ENCODE assay signal across 8 cellular contexts in genomic region chr1:66271216-66271903, GRCh38.
DNase-seq lines count a peak whose midpoint lies in the region; ATAC-seq, FAIRE-seq and TF ChIP-seq lines count a peak whose summit lies in the region.

No MANE protein-coding gene starts in this region.

- peaks cover 87% of the 10 kb centered on the region for H3K4me1 Mint-ChIP-seq in HFFc6 (ENCODE audit: low read depth)

- H3K36me3 Mint-ChIP-seq in HFFc6 (ENCODE audit: low read depth) = peaks cover 7% of the 10 kb centered on the region; the same call in 1 of the 2 replicates

- TF ChIP-seq POLR2A in Raji (IDR thresholded peaks at IDR 0.05; ENCODE audit: insufficient read depth, low read depth, low read length) = peak; percentile 39; the same call in 1 of the 2 replicates

- H3K27ac ChIP-seq in small intestine (ENCODE audit: low read depth in 1 of 2, low read length in 1 of 2) = peak overlapping the region in 1 of 2 donors; percentile 91

- no peaks in the 10 kb centered on the region for H3K9me3 Mint-ChIP-seq in HFFc6

- H3K4me1 ChIP-seq in BE2C (peaks cover 3% of the 10 kb centered on the region; the same call in 1 of the 2 replicates), small intestine (ENCODE audit: control insufficient read depth in 2 of 2, insufficient read depth in 1 of 2, low read depth in 1 of 2, low read length in 1 of 2) (peaks cover 2 to 18% of the 10 kb centered on the region in 2 donors)

- H3K27ac Mint-ChIP-seq in HFFc6 = peak overlapping the region; percentile 98

- DNase-seq in BE2C = peak; percentile 61
- DNase-seq in HFFc6 = peak; percentile 98
- DNase-seq in bronchial epithelial cell (ENCODE audit: low read depth) = peak; percentile 94
- DNase-seq in islet precursor cell = peak; percentile 94
- DNase-seq in small intestine = peak; percentile 60
- no peak for DNase-seq in COLO668 (lab: John Stamatoyannopoulos, UW; ENCODE audit: unreplicated experiment)

- H3K4me3 Mint-ChIP-seq in HFFc6 = peak overlapping the region; percentile 83

- H3K27me3 Mint-ChIP-seq in HFFc6 (ENCODE audit: insufficient read depth) = peaks cover 4% of the 10 kb centered on the region

- TF ChIP-seq CTCF in BE2C (IDR thresholded peaks at IDR 0.05; ENCODE audit: low read depth, low read length) (no peak), HFFc6 (IDR thresholded peaks at IDR 0.05) (no peak), bronchial epithelial cell (IDR thresholded peaks at IDR 0.05; ENCODE audit: insufficient read depth, low read length, severe bottlenecking) (no peak)

- H3K27me3 ChIP-seq in BE2C (no peaks in the 10 kb centered on the region), bronchial epithelial cell (ENCODE audit: control insufficient read depth, insufficient read depth, low read length) (no peaks in the 10 kb centered on the region), small intestine (ENCODE audit: control insufficient read depth in 2 of 2, insufficient read depth in 2 of 2, low read length in 2 of 2) (no peaks in the 10 kb centered on the region)

- FAIRE-seq in bronchial epithelial cell (lab: Jason Lieb, UNC) (no peak), small intestine (lab: Jason Lieb, UNC) (no peak)

- no peak for ATAC-seq in GM21528 (IDR thresholded peaks at IDR 0.05; ENCODE audit: low FRiP score, unreplicated experiment)

- H3K9me3 ChIP-seq in BE2C (no peaks in the 10 kb centered on the region), small intestine (ENCODE audit: control insufficient read depth, low read depth) (no peaks in the 10 kb centered on the region)

- H3K36me3 ChIP-seq in BE2C = no peaks in the 10 kb centered on the region
- H3K36me3 ChIP-seq in bronchial epithelial cell (ENCODE audit: control insufficient read depth, insufficient read depth, low read length) = no peaks in the 10 kb centered on the region
- no peaks in the 10 kb centered on the region for H3K36me3 ChIP-seq in small intestine (ENCODE audit: control insufficient read depth in 2 of 2, insufficient read depth in 2 of 2, low read length in 2 of 2)

- 6 to 23% (median 19%) methylated on average over 8 of the region's 8 CpGs for WGBS in small intestine, 3 donors

- peak overlapping the region; percentile 23; the same call in 1 of the 2 replicates for H3K4me3 ChIP-seq in BE2C (ENCODE audit: low read depth, low read length)
- no peak overlapping the region for H3K4me3 ChIP-seq in bronchial epithelial cell (ENCODE audit: low read depth, low read length)
- H3K4me3 ChIP-seq in small intestine (ENCODE audit: low read depth in 1 of 2, low read length in 2 of 2) = no peak overlapping the region
